Comparison of ENCODE assay signal across 3 cellular contexts in the genomic region with DNA sequence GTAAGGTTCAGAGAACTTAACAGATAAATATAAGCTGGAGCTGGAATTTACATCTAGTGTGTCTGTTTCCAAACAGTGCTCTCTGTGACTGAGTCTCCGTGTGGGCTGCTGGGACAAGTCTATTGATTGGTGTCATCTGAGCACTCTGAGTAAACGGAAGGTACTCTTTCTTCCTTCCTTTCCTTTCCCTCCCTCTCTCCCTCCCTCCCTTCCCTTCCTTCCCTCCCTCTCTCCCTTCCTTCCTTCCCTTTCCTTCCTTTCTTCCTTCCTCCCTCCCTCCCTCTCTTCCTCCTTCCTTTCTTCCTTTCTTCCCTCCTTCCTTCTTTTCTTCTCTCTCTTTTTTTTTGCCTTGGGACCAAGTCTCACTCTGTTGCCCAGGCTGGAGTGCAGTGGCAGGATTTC.
TF ChIP-seq lines count a peak whose summit lies in the region.

No MANE protein-coding gene starts in this region.

TF ChIP-seq in HEK293, 187 proteins besides CTCF, POLR2A, EP300 and RAD21 (continued from another document):
- TF ChIP-seq, protein P1, sequence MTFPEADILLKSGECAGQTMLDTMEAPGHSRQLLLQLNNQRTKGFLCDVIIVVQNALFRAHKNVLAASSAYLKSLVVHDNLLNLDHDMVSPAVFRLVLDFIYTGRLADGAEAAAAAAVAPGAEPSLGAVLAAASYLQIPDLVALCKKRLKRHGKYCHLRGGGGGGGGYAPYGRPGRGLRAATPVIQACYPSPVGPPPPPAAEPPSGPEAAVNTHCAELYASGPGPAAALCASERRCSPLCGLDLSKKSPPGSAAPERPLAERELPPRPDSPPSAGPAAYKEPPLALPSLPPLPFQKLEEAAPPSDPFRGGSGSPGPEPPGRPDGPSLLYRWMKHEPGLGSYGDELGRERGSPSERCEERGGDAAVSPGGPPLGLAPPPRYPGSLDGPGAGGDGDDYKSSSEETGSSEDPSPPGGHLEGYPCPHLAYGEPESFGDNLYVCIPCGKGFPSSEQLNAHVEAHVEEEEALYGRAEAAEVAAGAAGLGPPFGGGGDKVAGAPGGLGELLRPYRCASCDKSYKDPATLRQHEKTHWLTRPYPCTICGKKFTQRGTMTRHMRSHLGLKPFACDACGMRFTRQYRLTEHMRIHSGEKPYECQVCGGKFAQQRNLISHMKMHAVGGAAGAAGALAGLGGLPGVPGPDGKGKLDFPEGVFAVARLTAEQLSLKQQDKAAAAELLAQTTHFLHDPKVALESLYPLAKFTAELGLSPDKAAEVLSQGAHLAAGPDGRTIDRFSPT (tag by site-specific recombination; IDR thresholded peaks at IDR 0.05): no peak
- TF ChIP-seq ZBTB17 (tag by site-specific recombination; IDR thresholded peaks at IDR 0.05) (peak; percentile 57), ZNF214 (tag by site-specific recombination; IDR thresholded peaks at IDR 0.05; ENCODE audit: borderline replicate concordance) (no peak), ZNF404 (tag by site-specific recombination; IDR thresholded peaks at IDR 0.05) (no peak), IKZF3 (tag by site-specific recombination; IDR thresholded peaks at IDR 0.05) (no peak), ZNF398 (tag by site-specific recombination; IDR thresholded peaks at IDR 0.05) (peak; percentile 56; the same call in 1 of the 2 replicates), ZNF639 (tag by site-specific recombination; IDR thresholded peaks at IDR 0.05) (no peak), GLIS1 (tag by site-specific recombination; IDR thresholded peaks at IDR 0.05) (0 out of 2 replicates have a peak, but pooled peaks have one; percentile 16)

TF ChIP-seq in WTC11, 78 proteins besides CTCF, POLR2A, EP300 and RAD21 (continued from another document):
- TF ChIP-seq, protein P2, sequence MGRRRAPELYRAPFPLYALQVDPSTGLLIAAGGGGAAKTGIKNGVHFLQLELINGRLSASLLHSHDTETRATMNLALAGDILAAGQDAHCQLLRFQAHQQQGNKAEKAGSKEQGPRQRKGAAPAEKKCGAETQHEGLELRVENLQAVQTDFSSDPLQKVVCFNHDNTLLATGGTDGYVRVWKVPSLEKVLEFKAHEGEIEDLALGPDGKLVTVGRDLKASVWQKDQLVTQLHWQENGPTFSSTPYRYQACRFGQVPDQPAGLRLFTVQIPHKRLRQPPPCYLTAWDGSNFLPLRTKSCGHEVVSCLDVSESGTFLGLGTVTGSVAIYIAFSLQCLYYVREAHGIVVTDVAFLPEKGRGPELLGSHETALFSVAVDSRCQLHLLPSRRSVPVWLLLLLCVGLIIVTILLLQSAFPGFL (CRISPR knock-in tag; IDR thresholded peaks at IDR 0.05; ENCODE audit: borderline replicate concordance): no peak
- TF ChIP-seq ZNF138 (CRISPR knock-in tag; conservative IDR thresholded peaks at IDR 0.05) (no peak), NR2C2 (CRISPR knock-in tag; IDR thresholded peaks at IDR 0.05) (no peak), MLX (CRISPR knock-in tag; IDR thresholded peaks at IDR 0.05) (no peak), SMAD3 (CRISPR knock-in tag; IDR thresholded peaks at IDR 0.05; ENCODE audit: borderline replicate concordance) (no peak), ZNF121 (CRISPR knock-in tag; IDR thresholded peaks at IDR 0.05) (no peak), GABPB1 (CRISPR knock-in tag; IDR thresholded peaks at IDR 0.05) (no peak), FOXP1 (CRISPR knock-in tag; IDR thresholded peaks at IDR 0.05; ENCODE audit: borderline replicate concordance) (no peak), ZNF416 (CRISPR knock-in tag; IDR thresholded peaks at IDR 0.05) (no peak), IRF1 (CRISPR knock-in tag; IDR thresholded peaks at IDR 0.05) (no peak), ZNF423 (CRISPR knock-in tag; IDR thresholded peaks at IDR 0.05) (no peak), E2F1 (CRISPR knock-in tag; IDR thresholded peaks at IDR 0.05) (no peak)

TF ChIP-seq in HEK293T, 16 proteins besides CTCF, POLR2A, EP300 and RAD21 (continued from another document):
- TF ChIP-seq PKNOX1 (IDR thresholded peaks at IDR 0.05): no peak
